In genomic region chr9:72753261-72753893, GRCh38 we compare ENCODE assay signal across 11 cellular contexts.
A peak's percentile ranks its signal among the peaks of the same experiment; 100 is the strongest.
DNase-seq lines count a peak whose midpoint lies in the region; ATAC-seq and TF ChIP-seq lines count a peak whose summit lies in the region.
"Had no signal": no experiment of that assay in that cellular context is flagged by ENCODE, and none has a peak within 500 bp of the region (broad histone marks: within the 10 kb centered on the region; RNA-seq: fewer than 3 reads in every experiment).

No MANE protein-coding gene starts in this region.

- no peak for TF ChIP-seq POLR2A in ovary (IDR thresholded peaks at IDR 0.05)

- H3K27me3 ChIP-seq in DND-41 (ENCODE audit: insufficient read depth, low read length, poor library complexity) (no peaks in the 10 kb centered on the region), endodermal cell (ENCODE audit: control insufficient read depth, insufficient read depth, low read length, poor library complexity, severe bottlenecking) (no peaks in the 10 kb centered on the region), ovary (no peaks in the 10 kb centered on the region)

- H3K9ac ChIP-seq in DND-41 (ENCODE audit: low read depth, low read length) (no peak overlapping the region), endodermal cell (ENCODE audit: extremely low read depth, low read length, poor library complexity, severe bottlenecking) (no peak overlapping the region)

- TF ChIP-seq CTCF in DND-41 (IDR thresholded peaks at IDR 0.05; ENCODE audit: borderline replicate concordance, extremely low read depth, low read length, poor library complexity, severe bottlenecking) = peak; percentile 9
- peak; percentile 27 for TF ChIP-seq CTCF in endodermal cell (conservative IDR thresholded peaks at IDR 0.05)
- TF ChIP-seq CTCF in ovary (IDR thresholded peaks at IDR 0.05) = peak in 1 of 3 donors; percentile 20

- no peak overlapping the region for H3K27ac Mint-ChIP-seq in endodermal cell
- H3K27ac Mint-ChIP-seq: activated CD4-positive, alpha-beta T cell treated with anti-CD3 and anti-CD28 coated beads for 36 hours; naive B cell had no signal

- no peaks in the 10 kb centered on the region for H3K79me2 ChIP-seq in DND-41 (ENCODE audit: insufficient read depth, low read length)

- no peak overlapping the region for H2AFZ ChIP-seq in DND-41 (ENCODE audit: low read depth, low read length)

- H3K4me1 Mint-ChIP-seq in endodermal cell = no peaks in the 10 kb centered on the region
- H3K4me1 Mint-ChIP-seq: activated CD4-positive, alpha-beta T cell treated with anti-CD3 and anti-CD28 coated beads for 36 hours; naive B cell had no signal

- WGBS in endodermal cell (ENCODE audit: insufficient coverage in 1 of 2, insufficient read length in 1 of 2), 2 experiments = 91 to 100% methylated on average over 6 to 7 of the region's 8 CpGs
- WGBS in ovary, 3 donors = 43 to 54% (median 46%) methylated on average over 8 of the region's 8 CpGs

- TF ChIP-seq EP300 in ovary (IDR thresholded peaks at IDR 0.05) = no peak

- no peaks in the 10 kb centered on the region for H3K9me3 Mint-ChIP-seq in endodermal cell

- H3K4me1 ChIP-seq in DND-41 (ENCODE audit: insufficient read depth, low read length) (no peaks in the 10 kb centered on the region), endodermal cell (ENCODE audit: control insufficient read depth, insufficient read depth, low read length) (no peaks in the 10 kb centered on the region), ovary (ENCODE audit: insufficient read depth) (no peaks in the 10 kb centered on the region)

- intact Hi-C loops in ovary (cut with DNase I) = loop anchor here in 1 of 4 donors (10.0 kb wide), 1 partner anchor 469 kb away; no protein-coding TSS in a partner anchor

- no peak for ATAC-seq in DND-41 (ENCODE audit: insufficient read depth, low read depth)
- no peak for ATAC-seq in HG02759 (IDR thresholded peaks at IDR 0.05; ENCODE audit: unreplicated experiment)
- ATAC-seq: activated CD4-positive, alpha-beta T cell treated with anti-CD3 and anti-CD28 coated beads for 36 hours had no signal

- H3K4me3 Mint-ChIP-seq in endodermal cell = no peak overlapping the region
- H3K4me3 Mint-ChIP-seq: activated CD4-positive, alpha-beta T cell treated with anti-CD3 and anti-CD28 coated beads for 36 hours; naive B cell had no signal

- no peaks in the 10 kb centered on the region for H3K36me3 Mint-ChIP-seq in endodermal cell (ENCODE audit: low read depth)
- H3K36me3 Mint-ChIP-seq: naive B cell had no signal

- DNase-seq in DND-41 = no peak
- peak; percentile 10 for DNase-seq in NCI-H1048 (lab: John Stamatoyannopoulos, UW)
- DNase-seq in endodermal cell = no peak
- DNase-seq in non-pigmented ciliary epithelial cell (ENCODE audit: low read depth) = peak; percentile 13
- DNase-seq in stimulated activated CD4-positive, alpha-beta T cell treated with anti-CD3 and anti-CD28 coated beads, Interleukin-4, amount 100 ng/mL, for 4 hours = no peak
- no peak for DNase-seq in NOMO-1 (lab: John Stamatoyannopoulos, UW; ENCODE audit: unreplicated experiment in 2 of 2)
- no peak for DNase-seq in ovary
- DNase-seq: activated CD4-positive, alpha-beta T cell treated with anti-CD3 and anti-CD28 coated beads for 36 hours; naive B cell; stimulated activated CD8-positive, alpha-beta memory T cell treated with anti-CD3 and anti-CD28 coated beads, Interleukin-4, amount 100 ng/mL, for 48 hours had no signal

- H4K20me1 ChIP-seq in DND-41 (ENCODE audit: insufficient read depth, low read length) = no peaks in the 10 kb centered on the region

- no peak overlapping the region for H3K4me2 ChIP-seq in DND-41 (ENCODE audit: insufficient read depth, low read length)

- H3K4me3 ChIP-seq in DND-41 (ENCODE audit: low read depth in 1 of 2, low read length in 2 of 2) = no peak overlapping the region
- H3K4me3 ChIP-seq in endodermal cell (ENCODE audit: low read length) = no peak overlapping the region
- no peak overlapping the region for H3K4me3 ChIP-seq in ovary

- no peak overlapping the region for H3K27ac ChIP-seq in DND-41 (ENCODE audit: low read length)
- H3K27ac ChIP-seq in endodermal cell (ENCODE audit: low read depth, low read length) = no peak overlapping the region
- H3K27ac ChIP-seq in ovary = no peak overlapping the region

- H3K27me3 Mint-ChIP-seq in endodermal cell (ENCODE audit: insufficient read depth) = no peaks in the 10 kb centered on the region

- H3K9me3 ChIP-seq in DND-41 (ENCODE audit: insufficient read depth, low read length, severe bottlenecking) = no peaks in the 10 kb centered on the region
- no peaks in the 10 kb centered on the region for H3K9me3 ChIP-seq in endodermal cell (ENCODE audit: control insufficient read depth, low read length)
- no peaks in the 10 kb centered on the region for H3K9me3 ChIP-seq in ovary

- H3K36me3 ChIP-seq in DND-41 (ENCODE audit: insufficient read depth, low read length) = no peaks in the 10 kb centered on the region
- no peaks in the 10 kb centered on the region for H3K36me3 ChIP-seq in endodermal cell (ENCODE audit: control insufficient read depth, insufficient read depth, low read length)
- H3K36me3 ChIP-seq in ovary = no peaks in the 10 kb centered on the region

Comparison
In these comparisons a context has a peak if more than half of its experiments do, and no peak if none do; other contexts are left out.
1. DNase-seq: peak in NCI-H1048 (single experiment) and non-pigmented ciliary epithelial cell (single experiment); none in DND-41 (single experiment), endodermal cell (single experiment), stimulated activated CD4-positive, alpha-beta T cell treated with anti-CD3 and anti-CD28 coated beads, Interleukin-4, amount 100 ng/mL, for 4 hours (0 of 2), NOMO-1 (0 of 2) and ovary (0 of 5).